8 cellular contexts compared by ENCODE assay signal in the genomic region with DNA sequence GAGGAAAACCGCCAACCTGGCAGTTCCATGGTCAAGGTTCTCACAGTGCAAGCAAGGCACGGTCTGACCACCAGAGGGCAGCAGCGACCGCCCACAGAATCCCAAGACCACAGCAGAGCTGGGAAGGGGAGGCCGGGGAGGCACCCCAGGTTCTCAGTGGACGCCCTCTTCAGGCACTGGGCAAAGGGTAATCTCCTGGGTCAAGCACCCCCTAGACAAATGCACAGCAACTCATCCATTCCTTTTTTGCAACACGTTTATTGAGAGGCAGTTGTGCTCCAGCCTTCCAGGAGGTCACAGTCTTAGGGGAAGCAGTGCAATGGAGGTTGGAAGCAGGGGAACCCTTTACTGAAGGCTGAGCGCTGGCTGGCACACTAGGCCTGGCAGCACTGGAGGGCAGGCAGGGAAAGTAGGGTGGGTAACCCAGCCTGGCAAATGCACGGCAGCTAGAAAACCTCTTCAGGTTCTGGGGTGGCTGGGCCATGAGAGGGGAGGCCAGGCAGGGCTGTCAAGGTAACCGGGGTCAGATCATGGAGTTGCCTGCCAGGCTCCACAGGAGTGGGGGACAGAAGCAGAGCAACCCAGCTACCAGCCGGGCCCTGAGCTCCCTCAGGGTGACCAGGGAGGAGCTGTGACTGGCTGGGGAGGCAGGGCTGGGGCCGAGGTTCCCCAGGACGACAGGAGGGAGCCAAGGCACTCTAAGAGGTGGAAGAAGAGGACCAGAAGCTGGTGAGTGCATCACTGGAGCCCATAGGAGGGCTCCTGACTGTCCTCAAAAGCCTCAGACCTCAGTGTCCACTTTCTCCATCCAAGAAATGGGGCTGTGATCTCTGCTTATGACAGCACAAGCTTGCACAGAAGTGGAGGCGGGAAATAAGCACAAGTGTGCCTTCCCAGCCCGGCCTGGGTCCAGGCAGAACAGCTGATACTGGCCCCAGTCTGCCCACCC.
DNase-seq lines count a peak whose midpoint lies in the region; ATAC-seq and TF ChIP-seq lines count a peak whose summit lies in the region.

No MANE protein-coding gene starts in this region.

- peak; percentile 60 for DNase-seq in DMS153 treated with DMSO at 0.1 percent for 48 hours (lab: John Stamatoyannopoulos, UW; ENCODE audit: unreplicated experiment)
- DNase-seq in NOMO-1 treated with dmso at 0.1 percent for 144 hours (lab: John Stamatoyannopoulos, UW; ENCODE audit: unreplicated experiment) = peak; percentile 25
- DNase-seq in activated T-cell treated with anti-CD3 and anti-CD28 coated beads, Interleukin-2, amount 50 U/mL, for 24 hours = peak; percentile 91
- peak; percentile 87 to 94 for DNase-seq in erythroblast (lab: John Stamatoyannopoulos, UW)
- peak; percentile 78 for DNase-seq in stimulated activated naive CD4-positive, alpha-beta T cell treated with Interleukin-2 at 50 U/mL for 16 hours (lab: John Stamatoyannopoulos, UW)

- H3K27me3 Mint-ChIP-seq in activated T-cell treated with anti-CD3 and anti-CD28 coated beads, Interleukin-2, amount 50 U/mL, for 24 hours = no peaks in the 10 kb centered on the region

- peak; percentile 11 for ATAC-seq in HG03280 (IDR thresholded peaks at IDR 0.05; ENCODE audit: unreplicated experiment)
- ATAC-seq in GM18858 (IDR thresholded peaks at IDR 0.05; ENCODE audit: unreplicated experiment) = no peak

- H3K4me3 ChIP-seq in mucosa of stomach (ENCODE audit: low read length) = peak overlapping the region; percentile 39

- peaks cover 7% of the 10 kb centered on the region for H3K36me3 ChIP-seq in mucosa of stomach (ENCODE audit: control insufficient read depth, insufficient read depth, low read length)

- H3K4me3 Mint-ChIP-seq in activated T-cell treated with anti-CD3 and anti-CD28 coated beads, Interleukin-2, amount 50 U/mL, for 24 hours = peak overlapping the region; percentile 96

- H3K27ac Mint-ChIP-seq in activated T-cell treated with anti-CD3 and anti-CD28 coated beads, Interleukin-2, amount 50 U/mL, for 24 hours = peak overlapping the region; percentile 97

- H3K36me3 Mint-ChIP-seq in activated T-cell treated with anti-CD3 and anti-CD28 coated beads, Interleukin-2, amount 50 U/mL, for 24 hours (ENCODE audit: low read depth) = peaks cover 63% of the 10 kb centered on the region

- H3K9ac ChIP-seq in mucosa of stomach (ENCODE audit: low read length) = peak overlapping the region; percentile 74

- TF ChIP-seq POLR2A in erythroblast (IDR thresholded peaks at IDR 0.05; ENCODE audit: low read length) = peak; percentile 37

- H3K4me1 Mint-ChIP-seq in activated T-cell treated with anti-CD3 and anti-CD28 coated beads, Interleukin-2, amount 50 U/mL, for 24 hours (ENCODE audit: low read depth) = peaks cover 66% of the 10 kb centered on the region

- H3K9me3 Mint-ChIP-seq in activated T-cell treated with anti-CD3 and anti-CD28 coated beads, Interleukin-2, amount 50 U/mL, for 24 hours = no peaks in the 10 kb centered on the region

- H3K27me3 ChIP-seq in mucosa of stomach (ENCODE audit: control insufficient read depth, insufficient read depth, low read length) = no peaks in the 10 kb centered on the region

- H3K9me3 ChIP-seq in mucosa of stomach (ENCODE audit: control insufficient read depth, low read length) = no peaks in the 10 kb centered on the region

- peaks cover 78% of the 10 kb centered on the region for H3K4me1 ChIP-seq in mucosa of stomach (ENCODE audit: control insufficient read depth, insufficient read depth, low read length)

Comparison
In these comparisons a context has a peak if more than half of its experiments do, and no peak if none do; other contexts are left out.
1. DNase-seq: peak in every context shown above with its lines; median percentile 91 in activated T-cell treated with anti-CD3 and anti-CD28 coated beads, Interleukin-2, amount 50 U/mL, for 24 hours; 90 in erythroblast; 78 in stimulated activated naive CD4-positive, alpha-beta T cell treated with Interleukin-2 at 50 U/mL for 16 hours; 60 in DMS153 treated with DMSO at 0.1 percent for 48 hours; 25 in NOMO-1 treated with dmso at 0.1 percent for 144 hours.